ENCODE assay signal across 18 cellular contexts in genomic region chr17:16961022-16961421, GRCh38. TPM values are rescaled to one million over a fixed set of nuclear protein-coding genes. Genes with fewer than 3 reads are reported as not detected.
"Had no signal": no experiment of that assay in that cellular context is flagged by ENCODE, and none has a peak within 500 bp of the region (broad histone marks: within the 10 kb centered on the region; RNA-seq: fewer than 3 reads in every experiment).

No MANE protein-coding gene starts in this region.

RNA-seq across cellular contexts. Expression of gene TNFRSF13B, which starts 10.9 kb away (rescaled TPM):
- total RNA-seq: activated CD4-positive, alpha-beta memory T cell treated with anti-CD3 and anti-CD28 coated beads for 36 hours; activated CD4-positive, alpha-beta T cell treated with anti-CD3 and anti-CD28 coated beads for 36 hours; activated CD4-positive, alpha-beta T cell treated with anti-CD3 and anti-CD28 coated beads, Interleukin-2, amount 10 ng/mL, durations not matched to agents 24 days and 14 days; activated CD8-positive, alpha-beta memory T cell treated with anti-CD3 and anti-CD28 coated beads for 36 hours; activated CD8-positive, alpha-beta memory T cell treated with anti-CD3 and anti-CD28 coated beads, Interleukin-2, amount 10 ng/mL, durations not matched to agents 7 days and 5 days; activated CD8-positive, alpha-beta T cell treated with anti-CD3 and anti-CD28 coated beads, Interleukin-2, amount 10 ng/mL, durations not matched to agents 7 days and 5 days; activated naive CD4-positive, alpha-beta T cell treated with anti-CD3 and anti-CD28 coated beads for 36 hours; activated T-helper 1 cell treated with anti-CD3 and anti-CD28 coated beads, Interleukin-12 subunit alpha, Interleukin-12 subunit beta, Interleukin-2, Interleukin-4 antibody, amounts not matched to agents 30 ng/mL and 10 ng/mL and 1 ng/mL, durations not matched to agents 14 hours and 24 hours and 36 hours; adrenal gland; aorta; cardiac muscle cell; dermis microvascular lymphatic vessel endothelial cell; endothelial cell of umbilical vein; esophagus squamous epithelium; fibroblast of lung; fibroblast of villous mesenchyme; glomerular endothelial cell; heart right ventricle had no signal
- polyA plus RNA-seq: aorta, cardiac muscle cell, endothelial cell of umbilical vein, fibroblast of lung, heart right ventricle had no signal
